ENCODE assay signal across 10 cellular contexts in genomic region chr6:474454-475185, GRCh38.
DNase-seq lines count a peak whose midpoint lies in the region; ATAC-seq, FAIRE-seq and TF ChIP-seq lines count a peak whose summit lies in the region.
"Had no signal": no experiment of that assay in that cellular context is flagged by ENCODE, and none has a peak within 500 bp of the region (broad histone marks: within the 10 kb centered on the region; RNA-seq: fewer than 3 reads in every experiment).

No MANE protein-coding gene starts in this region.

- H3K9me1 ChIP-seq in IMR-90 (ENCODE audit: insufficient read depth, low read length) = no peaks in the 10 kb centered on the region

- H3K9me3 ChIP-seq in IMR-90 (ENCODE audit: control insufficient read depth, insufficient read depth, low read length) (no peaks in the 10 kb centered on the region), kidney (ENCODE audit: control insufficient read depth in 1 of 2, low read length in 2 of 2) (no peaks in the 10 kb centered on the region)
- H3K9me3 ChIP-seq: body of pancreas had no signal

- no peak overlapping the region for H3K4ac ChIP-seq in IMR-90 (ENCODE audit: low read depth, low read length)

- no peaks in the 10 kb centered on the region for H3K79me1 ChIP-seq in IMR-90 (ENCODE audit: low read depth in 1 of 2, low read length in 2 of 2)

- H2BK15ac ChIP-seq in IMR-90 (ENCODE audit: low read depth, low read length) = no peak overlapping the region

- ATAC-seq in GM19452 (IDR thresholded peaks at IDR 0.05; ENCODE audit: unreplicated experiment) (peak; percentile 69), IMR-90 (ENCODE audit: low read depth) (peak; percentile 21; the same call in 1 of the 2 replicates), esophagus mucosa (peak; percentile 31)
- ATAC-seq: body of pancreas had no signal

- H3K27ac ChIP-seq in IMR-90 (ENCODE audit: insufficient read depth, low read length) = no peak overlapping the region
- H3K27ac ChIP-seq in kidney (ENCODE audit: low read depth in 2 of 2, low read length in 2 of 2) = no peak overlapping the region
- H3K27ac ChIP-seq: body of pancreas, skin epidermis had no signal

- POLR2A ChIA-PET in IMR-90 (lab: Charles Lee; ENCODE audit: unreplicated experiment) = no interaction called here

- H3K23ac ChIP-seq in IMR-90 (ENCODE audit: low read depth, low read length) = no peak overlapping the region

- H3K14ac ChIP-seq in IMR-90 (replicated peaks; ENCODE audit: low read depth, low read length) = no peak overlapping the region

- H3K4me3 ChIP-seq in IMR-90 (ENCODE audit: insufficient read depth, low read depth, low read length) = no peak overlapping the region
- H3K4me3 ChIP-seq in kidney (ENCODE audit: low read length in 2 of 2) = no peak overlapping the region
- H3K4me3 ChIP-seq: body of pancreas, skin epidermis had no signal

- H4K20me1 ChIP-seq in IMR-90 (ENCODE audit: insufficient read depth, low read length) = no peaks in the 10 kb centered on the region

- no peak overlapping the region for H3K56ac ChIP-seq in IMR-90 (ENCODE audit: extremely low read depth, insufficient read depth, low read length)

- H4K5ac ChIP-seq in IMR-90 (ENCODE audit: low read depth, low read length) = no peak overlapping the region

- H3K4me1 ChIP-seq in IMR-90 (ENCODE audit: control insufficient read depth, insufficient read depth, low read length) = no peaks in the 10 kb centered on the region
- H3K4me1 ChIP-seq in kidney (ENCODE audit: control insufficient read depth in 1 of 2, insufficient read depth in 1 of 2, low read depth in 1 of 2, low read length in 2 of 2) = peaks cover 0 to 2% of the 10 kb centered on the region in 2 donors
- H3K4me1 ChIP-seq: body of pancreas had no signal

- no peak overlapping the region for H2AK9ac ChIP-seq in IMR-90 (replicated peaks; ENCODE audit: low read depth, low read length, poor library complexity)

- no peak for TF ChIP-seq RAD21 in IMR-90 (IDR thresholded peaks at IDR 0.05; ENCODE audit: low read length)

- H2BK120ac ChIP-seq in IMR-90 (ENCODE audit: low read depth, low read length) = no peak overlapping the region

- DNase-seq in A172 (ENCODE audit: low spot score) = peak; percentile 13
- DNase-seq in IMR-90 = no peak
- DNase-seq in activated CD4-positive, alpha-beta T cell treated with anti-CD3 and anti-CD28 coated beads for 24 hours (ENCODE audit: low read depth in 2 of 2) = peak; percentile 66 to 70
- peak; percentile 59 to 71 for DNase-seq in stimulated activated CD8-positive, alpha-beta memory T cell treated with anti-CD3 and anti-CD28 coated beads, Interleukin-15, amount 100 ng/mL, for 4 hours (ENCODE audit: low read depth in 2 of 2)
- DNase-seq in kidney = no peak
- DNase-seq in NCI-H2029 (lab: John Stamatoyannopoulos, UW) = no peak

- H4K8ac ChIP-seq in IMR-90 (ENCODE audit: low read depth in 2 of 2, low read length in 2 of 2) = no peak overlapping the region

- no peak overlapping the region for H2AK5ac ChIP-seq in IMR-90 (ENCODE audit: low read depth, low read length)

- dilution Hi-C loops in IMR-90 (cut with HindIII; ENCODE audit: low sequenced_read_pairs, unreplicated experiment) = no loop called here

- no peak overlapping the region for H4K91ac ChIP-seq in IMR-90 (ENCODE audit: insufficient read depth, low read depth, low read length)

- no peak for FAIRE-seq in kidney (lab: Jason Lieb, UNC)

- H2BK20ac ChIP-seq in IMR-90 (ENCODE audit: low read depth, low read length) = no peak overlapping the region

- no peak overlapping the region for H2AFZ ChIP-seq in IMR-90 (replicated peaks; ENCODE audit: low read length, poor library complexity)

- CTCF ChIA-PET in IMR-90 (lab: Yijun Ruan, JAX) = no interaction called here

- intact Hi-C loops in IMR-90 (cut with micrococcal nuclease) = no loop called here
- intact Hi-C loops in kidney (cut with DNase I) = no loop called here

- WGBS in IMR-90 (ENCODE audit: extremely low coverage in 2 of 2, insufficient read length in 1 of 2), 2 experiments = 0% methylated on average over 1 of the region's 19 CpGs; no CpG with 5 or more reads in 1 of the 2 experiments

- no TSS peak for BruUV-seq in IMR-90 (replicated peaks; lab: Mats Ljungman, UMichigan)

- no peak for TF ChIP-seq POLR2A in IMR-90 (IDR thresholded peaks at IDR 0.05; ENCODE audit: low read depth, low read length)

- no peak overlapping the region for H3K4me2 ChIP-seq in IMR-90 (ENCODE audit: low read depth, low read length)

- in situ Hi-C loops in IMR-90 (cut with MboI; ENCODE audit: low sequenced_read_pairs) = no loop called here

- H3K36me3 ChIP-seq in IMR-90 (ENCODE audit: control insufficient read depth, insufficient read depth, low read length) = no peaks in the 10 kb centered on the region
- no peaks in the 10 kb centered on the region for H3K36me3 ChIP-seq in kidney (ENCODE audit: control insufficient read depth in 1 of 2, insufficient read depth in 2 of 2, low read length in 2 of 2)

- H3K9ac ChIP-seq in IMR-90 (ENCODE audit: low read depth, low read length) (no peak overlapping the region), kidney (ENCODE audit: low read length in 2 of 2) (no peak overlapping the region)

- no peak overlapping the region for H3K18ac ChIP-seq in IMR-90 (ENCODE audit: low read depth, low read length)

- peaks cover 13% of the 10 kb centered on the region for H3K27me3 ChIP-seq in IMR-90 (ENCODE audit: control insufficient read depth, insufficient read depth, low read length)
- H3K27me3 ChIP-seq: body of pancreas had no signal

- TF ChIP-seq CTCF in IMR-90 (conservative IDR thresholded peaks at IDR 0.05; ENCODE audit: low read depth, low read length) = no peak
- no peak for TF ChIP-seq CTCF in kidney (IDR thresholded peaks at IDR 0.05; ENCODE audit: borderline replicate concordance, extremely low read depth, insufficient read depth)

- H2BK5ac ChIP-seq in IMR-90 (ENCODE audit: low read depth, low read length, poor library complexity, severe bottlenecking) = no peak overlapping the region

TF ChIP-seq in IMR-90, 13 proteins besides CTCF, POLR2A, EP300 and RAD21:
- TF ChIP-seq RFX5 (IDR thresholded peaks at IDR 0.05; ENCODE audit: low read depth, low read length) = no peak
- TF ChIP-seq ELK1 (IDR thresholded peaks at IDR 0.05; ENCODE audit: borderline replicate concordance, low read depth, low read length) = no peak

Comparison
In these comparisons a context has a peak if more than half of its experiments do, and no peak if none do; other contexts are left out.
1. DNase-seq: peak in A172 (single experiment), activated CD4-positive, alpha-beta T cell treated with anti-CD3 and anti-CD28 coated beads for 24 hours (2 of 2) and stimulated activated CD8-positive, alpha-beta memory T cell treated with anti-CD3 and anti-CD28 coated beads, Interleukin-15, amount 100 ng/mL, for 4 hours (2 of 2); none in IMR-90 (single experiment), kidney (single experiment) and NCI-H2029 (single experiment).
2. Peak in every context shown above with its lines, with median percentiles within 50 percentile points of each other: ATAC-seq.